Comparison of ENCODE assay signal across 2 cellular contexts in the genomic region with DNA sequence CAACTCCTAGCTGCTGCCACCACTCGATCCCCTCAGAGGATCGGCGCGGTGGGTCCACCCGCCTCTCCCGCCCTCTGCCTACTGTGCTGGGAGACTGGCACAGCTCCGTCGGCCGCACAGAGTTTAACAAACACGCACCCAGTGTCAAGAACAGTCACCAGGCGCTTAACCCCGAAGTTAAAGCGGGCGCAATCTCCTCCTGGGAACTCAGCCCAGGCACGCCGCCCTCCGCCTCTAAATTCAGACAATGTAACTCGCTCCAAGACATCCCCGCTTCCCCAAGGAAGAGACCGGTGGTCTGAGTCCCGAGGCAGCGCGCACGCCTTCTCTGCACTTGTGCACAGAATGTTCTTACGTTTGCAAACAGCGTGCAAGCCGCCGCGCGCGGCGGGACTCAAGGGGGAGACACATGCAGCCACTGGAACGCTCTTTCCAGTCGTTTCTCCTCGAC.
TF ChIP-seq lines count a peak whose summit lies in the region.

No MANE protein-coding gene starts in this region.

TF ChIP-seq in GM23338, 12 proteins besides CTCF, POLR2A, EP300 and RAD21 (continued from another document):
- TF ChIP-seq, protein P1, sequence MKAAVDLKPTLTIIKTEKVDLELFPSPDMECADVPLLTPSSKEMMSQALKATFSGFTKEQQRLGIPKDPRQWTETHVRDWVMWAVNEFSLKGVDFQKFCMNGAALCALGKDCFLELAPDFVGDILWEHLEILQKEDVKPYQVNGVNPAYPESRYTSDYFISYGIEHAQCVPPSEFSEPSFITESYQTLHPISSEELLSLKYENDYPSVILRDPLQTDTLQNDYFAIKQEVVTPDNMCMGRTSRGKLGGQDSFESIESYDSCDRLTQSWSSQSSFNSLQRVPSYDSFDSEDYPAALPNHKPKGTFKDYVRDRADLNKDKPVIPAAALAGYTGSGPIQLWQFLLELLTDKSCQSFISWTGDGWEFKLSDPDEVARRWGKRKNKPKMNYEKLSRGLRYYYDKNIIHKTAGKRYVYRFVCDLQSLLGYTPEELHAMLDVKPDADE (IDR thresholded peaks at IDR 0.05): no peak

TF ChIP-seq in H1, 55 proteins besides CTCF, POLR2A, EP300 and RAD21 (continued from another document):
- TF ChIP-seq EZH2 (IDR thresholded peaks at IDR 0.05; ENCODE audit: low read depth, low read length, severe bottlenecking): peak; percentile 75
- peak; percentile 33 for TF ChIP-seq CTBP2 (IDR thresholded peaks at IDR 0.05; ENCODE audit: borderline replicate concordance, insufficient read depth, insufficient read length, low read length)
- TF ChIP-seq, protein P2, sequence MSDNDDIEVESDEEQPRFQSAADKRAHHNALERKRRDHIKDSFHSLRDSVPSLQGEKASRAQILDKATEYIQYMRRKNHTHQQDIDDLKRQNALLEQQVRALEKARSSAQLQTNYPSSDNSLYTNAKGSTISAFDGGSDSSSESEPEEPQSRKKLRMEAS (IDR thresholded peaks at IDR 0.05): peak; percentile 36; the same call in 1 of the 2 replicates
- TF ChIP-seq SAP30 (IDR thresholded peaks at IDR 0.05; ENCODE audit: insufficient read depth, insufficient replicate concordance, low read length): no peak
TF ChIP-seq in H1: peak in this region for 7.
